8 cellular contexts compared by ENCODE assay signal in the genomic region with DNA sequence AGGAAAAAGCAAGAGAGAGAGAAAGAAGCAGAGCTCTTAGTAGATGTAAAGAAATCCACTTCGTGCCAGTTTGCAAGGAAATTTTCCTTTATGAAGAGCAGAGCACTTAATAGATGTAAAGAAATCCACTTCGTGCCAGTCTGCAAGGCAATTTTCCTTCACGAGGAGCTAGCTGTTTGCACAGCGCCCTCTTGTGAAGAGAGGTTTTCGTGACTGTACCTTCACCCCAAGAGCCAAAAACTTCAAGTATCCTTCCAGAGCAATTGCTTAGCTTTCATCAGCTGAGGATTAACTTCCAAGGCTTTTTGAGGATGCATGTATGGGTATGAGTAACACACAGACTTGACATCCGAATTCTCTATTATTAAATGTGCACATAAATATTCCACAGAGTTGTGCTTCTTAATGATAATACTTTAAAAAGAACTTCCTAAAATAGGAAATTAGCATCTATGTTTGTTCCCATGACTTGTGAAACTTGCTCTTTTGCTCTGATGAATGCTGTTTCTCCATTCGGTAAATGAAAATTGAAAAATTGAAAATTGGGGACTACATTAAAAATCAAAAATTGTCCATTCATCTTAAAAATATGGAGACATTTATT.
DNase-seq lines count a peak whose midpoint lies in the region; ATAC-seq and TF ChIP-seq lines count a peak whose summit lies in the region.

No MANE protein-coding gene starts in this region.

- no peak overlapping the region for H3K27ac ChIP-seq in right atrium auricular region

- H3K4me3 ChIP-seq in right atrium auricular region = no peak overlapping the region
- no peak overlapping the region for H3K4me3 ChIP-seq in retinal pigment epithelial cell (ENCODE audit: low read length)

- H3K9me3 ChIP-seq in right atrium auricular region = no peaks in the 10 kb centered on the region

- H3K27me3 ChIP-seq in right atrium auricular region = no peaks in the 10 kb centered on the region

- DNase-seq in NCI-H1436 (lab: John Stamatoyannopoulos, UW) (peak; percentile 48), NCI-H1436 treated with DMSO at 0.1 percent for 48 hours (lab: John Stamatoyannopoulos, UW) (no peak), HS-5 (ENCODE audit: low read depth) (peak; percentile 13), RPMI7951 (ENCODE audit: low read depth) (peak; percentile 56), amniotic stem cell (lab: John Stamatoyannopoulos, UW) (peak; percentile 25), right atrium auricular region (ENCODE audit: low spot score) (no peak), retinal pigment epithelial cell (ENCODE audit: low read depth) (peak; percentile 53)

- no peaks in the 10 kb centered on the region for H3K36me3 ChIP-seq in right atrium auricular region

- ATAC-seq in GM21381 (IDR thresholded peaks at IDR 0.05; ENCODE audit: unreplicated experiment) = no peak

- TF ChIP-seq CTCF in right atrium auricular region (IDR thresholded peaks at IDR 0.05) (peak; percentile 60 to 82), retinal pigment epithelial cell (conservative IDR thresholded peaks at IDR 0.05; ENCODE audit: low read depth, low read length) (peak; percentile 89)

- no peaks in the 10 kb centered on the region for H3K4me1 ChIP-seq in right atrium auricular region

Comparison
In these comparisons a context has a peak if more than half of its experiments do, and no peak if none do; other contexts are left out.
1. DNase-seq: peak in NCI-H1436 (single experiment), HS-5 (single experiment), RPMI7951 (single experiment), amniotic stem cell (single experiment) and retinal pigment epithelial cell (single experiment); none in NCI-H1436 treated with DMSO at 0.1 percent for 48 hours (single experiment) and right atrium auricular region (single experiment).